In genomic region chr5:112141582-112141981, GRCh38 we compare ENCODE assay signal across 21 cellular contexts.
DNase-seq lines count a peak whose midpoint lies in the region; FAIRE-seq and TF ChIP-seq lines count a peak whose summit lies in the region.
"Had no signal": no experiment of that assay in that cellular context is flagged by ENCODE, and none has a peak within 500 bp of the region (broad histone marks: within the 10 kb centered on the region; RNA-seq: fewer than 3 reads in every experiment).

No MANE protein-coding gene starts in this region.

- FAIRE-seq in kidney (lab: Jason Lieb, UNC) = no peak
- FAIRE-seq: A204.1, D721Med, GM19239 had no signal

- H3K27ac ChIP-seq in neural progenitor cell = no peak overlapping the region
- H3K27ac ChIP-seq in kidney (ENCODE audit: low read depth in 2 of 2, low read length in 2 of 2) = no peak overlapping the region
- H3K27ac ChIP-seq: 22Rv1; BLaER1 treated with 17β-estradiol and CSF1 and Interleukin-3, amounts not matched to agents 10 nM and 100 nM had no signal

- no peaks in the 10 kb centered on the region for H4K20me1 ChIP-seq in neural progenitor cell (ENCODE audit: low read depth)
- H4K20me1 ChIP-seq: BLaER1 treated with 17β-estradiol and CSF1 and Interleukin-3, amounts not matched to agents 10 nM and 100 nM had no signal

- no peak overlapping the region for H3K27ac Mint-ChIP-seq in neural progenitor cell
- H3K27ac Mint-ChIP-seq: CD14-positive monocyte; CD4-positive, alpha-beta T cell; CD8-positive, alpha-beta memory T cell; GM23338; H9 had no signal

- H3K9me3 Mint-ChIP-seq in neural progenitor cell = no peaks in the 10 kb centered on the region
- H3K9me3 Mint-ChIP-seq: CD4-positive, alpha-beta T cell; CD8-positive, alpha-beta memory T cell; GM23338; H9 had no signal

- TF ChIP-seq CTCF in neural progenitor cell (IDR thresholded peaks at IDR 0.05) (no peak), kidney (IDR thresholded peaks at IDR 0.05; ENCODE audit: borderline replicate concordance, extremely low read depth, insufficient read depth) (no peak)

- H3K27me3 ChIP-seq in neural progenitor cell = no peaks in the 10 kb centered on the region
- H3K27me3 ChIP-seq: BE2C; BLaER1 treated with 17β-estradiol and CSF1 and Interleukin-3, amounts not matched to agents 10 nM and 100 nM had no signal

- H3K4me1 Mint-ChIP-seq in neural progenitor cell = no peaks in the 10 kb centered on the region
- H3K4me1 Mint-ChIP-seq: GM23338, H9 had no signal

- H3K4me2 ChIP-seq in neural progenitor cell = no peak overlapping the region
- H3K4me2 ChIP-seq: BLaER1 treated with 17β-estradiol and CSF1 and Interleukin-3, amounts not matched to agents 10 nM and 100 nM; GM23338 had no signal

- no peak overlapping the region for H3K4me3 Mint-ChIP-seq in neural progenitor cell
- H3K4me3 Mint-ChIP-seq: CD14-positive monocyte; CD4-positive, alpha-beta T cell; CD8-positive, alpha-beta memory T cell; GM23338; H9 had no signal

- no peaks in the 10 kb centered on the region for H3F3A ChIP-seq in neural progenitor cell (ENCODE audit: low read depth)

- no peaks in the 10 kb centered on the region for H3K4me1 ChIP-seq in neural progenitor cell
- peaks cover 0 to 3% of the 10 kb centered on the region in 2 donors for H3K4me1 ChIP-seq in kidney (ENCODE audit: control insufficient read depth in 1 of 2, insufficient read depth in 1 of 2, low read depth in 1 of 2, low read length in 2 of 2)
- H3K4me1 ChIP-seq: BE2C had no signal

- H3K27me3 Mint-ChIP-seq in neural progenitor cell (ENCODE audit: insufficient read depth, low read depth) = no peaks in the 10 kb centered on the region

- intact Hi-C loops in kidney (cut with DNase I) = loop anchor here (10.0 kb wide), 1 partner anchor 597 kb away; no protein-coding TSS in a partner anchor

- DNase-seq in DMS 273 (lab: John Stamatoyannopoulos, UW; ENCODE audit: unreplicated experiment) (peak; percentile 23), DMS 273 treated with DMSO at 0.1 percent for 48 hours (lab: John Stamatoyannopoulos, UW) (no peak), NCI-H446 treated with DMSO at 0.1 percent for 48 hours (lab: John Stamatoyannopoulos, UW) (peak; percentile 24), neural progenitor cell (ENCODE audit: low spot score) (no peak), kidney (no peak), GDM1 (lab: John Stamatoyannopoulos, UW) (no peak), AG20443 (ENCODE audit: low spot score) (no peak)
- DNase-seq: AML-193; BE2C; CD4-positive, alpha-beta T cell; CD8-positive, alpha-beta memory T cell; DMS153; EL; H9 had no signal

- no peaks in the 10 kb centered on the region for H3K79me2 ChIP-seq in neural progenitor cell (ENCODE audit: low read depth)

- peak overlapping the region; percentile 69 for H2AFZ ChIP-seq in neural progenitor cell (replicated peaks)
- H2AFZ ChIP-seq: GM23338 had no signal

- H3K36me3 ChIP-seq in neural progenitor cell = no peaks in the 10 kb centered on the region
- no peaks in the 10 kb centered on the region for H3K36me3 ChIP-seq in kidney (ENCODE audit: control insufficient read depth in 1 of 2, insufficient read depth in 2 of 2, low read length in 2 of 2)
- H3K36me3 ChIP-seq: BE2C; BLaER1 treated with 17β-estradiol and CSF1 and Interleukin-3, amounts not matched to agents 10 nM and 100 nM had no signal

- no peak overlapping the region for H3K9ac ChIP-seq in neural progenitor cell
- no peak overlapping the region for H3K9ac ChIP-seq in kidney (ENCODE audit: low read length in 2 of 2)
- H3K9ac ChIP-seq: BLaER1 treated with 17β-estradiol and CSF1 and Interleukin-3, amounts not matched to agents 10 nM and 100 nM had no signal

- H3K4me3 ChIP-seq in neural progenitor cell = no peak overlapping the region
- no peak overlapping the region for H3K4me3 ChIP-seq in kidney (ENCODE audit: low read length in 2 of 2)
- H3K4me3 ChIP-seq: BLaER1 treated with 17β-estradiol and CSF1 and Interleukin-3, amounts not matched to agents 10 nM and 100 nM; GM23338 had no signal

- no peaks in the 10 kb centered on the region for H3K36me3 Mint-ChIP-seq in neural progenitor cell
- H3K36me3 Mint-ChIP-seq: CD14-positive monocyte; CD8-positive, alpha-beta memory T cell had no signal

- no peaks in the 10 kb centered on the region for H3K9me3 ChIP-seq in neural progenitor cell (ENCODE audit: low read depth)
- H3K9me3 ChIP-seq in kidney (ENCODE audit: control insufficient read depth in 1 of 2, low read length in 2 of 2) = no peaks in the 10 kb centered on the region
- H3K9me3 ChIP-seq: BE2C; BLaER1 treated with 17β-estradiol and CSF1 and Interleukin-3, amounts not matched to agents 10 nM and 100 nM had no signal

Comparison
In these comparisons a context has a peak if more than half of its experiments do, and no peak if none do; other contexts are left out.
1. DNase-seq: peak in DMS 273 (single experiment) and NCI-H446 treated with DMSO at 0.1 percent for 48 hours (single experiment); none in DMS 273 treated with DMSO at 0.1 percent for 48 hours (single experiment), neural progenitor cell (single experiment), kidney (single experiment), GDM1 (single experiment) and AG20443 (single experiment).